In the genomic region with DNA sequence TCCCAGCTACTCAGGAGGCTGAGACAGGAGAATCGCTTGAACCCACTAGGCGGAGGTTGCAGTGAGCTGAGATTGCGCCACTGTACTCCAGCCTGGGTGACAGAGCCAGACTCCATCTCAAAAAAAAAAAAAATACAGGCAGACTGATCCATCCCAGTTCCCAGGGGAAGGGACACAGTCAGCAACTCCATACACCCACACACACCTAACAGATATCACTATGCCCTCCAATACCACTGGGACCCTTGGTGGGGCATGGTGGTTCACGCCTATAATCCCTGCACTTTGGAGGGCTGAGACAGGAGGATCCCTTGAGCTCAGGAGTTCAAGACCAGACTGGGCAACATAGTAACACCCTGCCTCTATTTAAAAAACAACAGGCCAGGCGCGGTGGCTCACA, we compare ENCODE assay signal across 1 cellular context.
TF ChIP-seq lines count a peak whose summit lies in the region.

No MANE protein-coding gene starts in this region.

TF ChIP-seq in HEK293, 187 proteins besides CTCF, POLR2A, EP300 and RAD21 (continued from another document):
- TF ChIP-seq ZBTB20 (tag by site-specific recombination; IDR thresholded peaks at IDR 0.05) (no peak), ZNF510 (tag by site-specific recombination; IDR thresholded peaks at IDR 0.05; ENCODE audit: insufficient replicate concordance) (no peak), ZBTB21 (tag by site-specific recombination; IDR thresholded peaks at IDR 0.05) (no peak), ZNF202 (tag by site-specific recombination; IDR thresholded peaks at IDR 0.05; ENCODE audit: borderline replicate concordance) (no peak), ZNF544 (tag by site-specific recombination; IDR thresholded peaks at IDR 0.05) (no peak), ZNF791 (tag by site-specific recombination; IDR thresholded peaks at IDR 0.05) (no peak), EGR2 (tag by site-specific recombination; IDR thresholded peaks at IDR 0.05; ENCODE audit: low read depth) (peak; percentile 55; the same call in 1 of the 2 replicates), KLF8 (tag by site-specific recombination; IDR thresholded peaks at IDR 0.05) (no peak), ZFHX2 (tag by site-specific recombination; conservative IDR thresholded peaks at IDR 0.05) (peak; percentile 41; the same call in 1 of the 2 replicates), RBAK (tag by site-specific recombination; IDR thresholded peaks at IDR 0.05) (no peak), ZNF623 (tag by site-specific recombination; IDR thresholded peaks at IDR 0.05) (no peak), KLF1 (tag by site-specific recombination; IDR thresholded peaks at IDR 0.05) (no peak), TRIM28 (IDR thresholded peaks at IDR 0.05; ENCODE audit: borderline replicate concordance, low read length) (no peak)
- TF ChIP-seq, protein P1, sequence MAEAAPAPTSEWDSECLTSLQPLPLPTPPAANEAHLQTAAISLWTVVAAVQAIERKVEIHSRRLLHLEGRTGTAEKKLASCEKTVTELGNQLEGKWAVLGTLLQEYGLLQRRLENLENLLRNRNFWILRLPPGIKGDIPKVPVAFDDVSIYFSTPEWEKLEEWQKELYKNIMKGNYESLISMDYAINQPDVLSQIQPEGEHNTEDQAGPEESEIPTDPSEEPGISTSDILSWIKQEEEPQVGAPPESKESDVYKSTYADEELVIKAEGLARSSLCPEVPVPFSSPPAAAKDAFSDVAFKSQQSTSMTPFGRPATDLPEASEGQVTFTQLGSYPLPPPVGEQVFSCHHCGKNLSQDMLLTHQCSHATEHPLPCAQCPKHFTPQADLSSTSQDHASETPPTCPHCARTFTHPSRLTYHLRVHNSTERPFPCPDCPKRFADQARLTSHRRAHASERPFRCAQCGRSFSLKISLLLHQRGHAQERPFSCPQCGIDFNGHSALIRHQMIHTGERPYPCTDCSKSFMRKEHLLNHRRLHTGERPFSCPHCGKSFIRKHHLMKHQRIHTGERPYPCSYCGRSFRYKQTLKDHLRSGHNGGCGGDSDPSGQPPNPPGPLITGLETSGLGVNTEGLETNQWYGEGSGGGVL (tag by site-specific recombination; IDR thresholded peaks at IDR 0.05) = no peak
- TF ChIP-seq, protein P2, sequence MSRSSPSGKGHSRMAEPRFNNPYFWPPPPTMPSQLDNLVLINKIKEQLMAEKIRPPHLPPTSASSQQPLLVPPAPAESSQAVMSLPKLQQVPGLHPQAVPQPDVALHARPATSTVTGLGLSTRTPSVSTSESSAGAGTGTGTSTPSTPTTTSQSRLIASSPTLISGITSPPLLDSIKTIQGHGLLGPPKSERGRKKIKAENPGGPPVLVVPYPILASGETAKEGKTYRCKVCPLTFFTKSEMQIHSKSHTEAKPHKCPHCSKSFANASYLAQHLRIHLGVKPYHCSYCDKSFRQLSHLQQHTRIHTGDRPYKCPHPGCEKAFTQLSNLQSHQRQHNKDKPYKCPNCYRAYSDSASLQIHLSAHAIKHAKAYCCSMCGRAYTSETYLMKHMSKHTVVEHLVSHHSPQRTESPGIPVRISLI (tag by site-specific recombination; IDR thresholded peaks at IDR 0.05) = 0 out of 2 replicates have a peak, but pooled peaks have one; percentile 27
